8 cellular contexts compared by ENCODE assay signal in genomic region chr2:69914235-69915049, GRCh38. TPM values are rescaled to one million over a fixed set of nuclear protein-coding genes. Genes with fewer than 3 reads are reported as not detected.
DNase-seq lines count a peak whose midpoint lies in the region; ATAC-seq and TF ChIP-seq lines count a peak whose summit lies in the region.

No MANE protein-coding gene starts in this region.

- ATAC-seq in HG03442 (IDR thresholded peaks at IDR 0.05; ENCODE audit: unreplicated experiment): peak; percentile 83

- peak overlapping the region; percentile 80 to 91 for H3K9ac ChIP-seq in colonic mucosa (ENCODE audit: low read depth in 2 of 2, low read length in 2 of 2)

- peak; percentile 100 for DNase-seq in BJ (ENCODE audit: low read depth)
- peak; percentile 93 for DNase-seq in GM19238 (ENCODE audit: insufficient read length, low spot score)
- peak; percentile 99 to 100 for DNase-seq in NCI-H524 (lab: John Stamatoyannopoulos, UW)
- DNase-seq in activated CD4-positive, alpha-beta T cell treated with anti-CD3 and anti-CD28 coated beads for 48 hours: peak; percentile 100
- DNase-seq in colonic mucosa: peak; percentile 100
- DNase-seq in stimulated activated CD4-positive, alpha-beta T cell treated with anti-CD3 and anti-CD28 coated beads, Interleukin-1b, Interleukin-23, amount 100 ng/mL, for 4 hours (ENCODE audit: low read depth in 2 of 2): peak; percentile 97 to 99

- POLR2A ChIA-PET in BJ (lab: Charles Lee): interaction anchor here (0.5 to 1.7 kb wide), 13 partner anchors 14 to 387 kb away, joined by 3 to 8 read pairs (median 4); partner anchors contain the start of genes FAM136A, PCBP1 and PCYOX1

- no peaks in the 10 kb centered on the region for H3K27me3 ChIP-seq in BJ (ENCODE audit: control insufficient read depth, insufficient read depth, low read length)
- H3K27me3 ChIP-seq in colonic mucosa: no peaks in the 10 kb centered on the region
- no peaks in the 10 kb centered on the region for H3K27me3 ChIP-seq in layer of hippocampus (ENCODE audit: control insufficient read depth, insufficient read depth, low read length)

- TF ChIP-seq CTCF in BJ (IDR thresholded peaks at IDR 0.05; ENCODE audit: insufficient read depth, low read depth, low read length) (peak; percentile 18; the same call in 1 of the 2 replicates), colonic mucosa (IDR thresholded peaks at IDR 0.05) (no peak)

- H3K27ac ChIP-seq in colonic mucosa (peak overlapping the region; percentile 93), layer of hippocampus (ENCODE audit: low read depth, low read length) (peak overlapping the region; percentile 99)

- intact Hi-C loops in colonic mucosa (cut with DNase I): loop anchor here (5.0 kb wide), 2 partner anchors 158 to 388 kb away; partner anchors contain the start of gene FAM136A

- H3K9me3 ChIP-seq in colonic mucosa: no peaks in the 10 kb centered on the region

- peaks cover 1% of the 10 kb centered on the region for H3K36me3 ChIP-seq in BJ (ENCODE audit: control insufficient read depth, insufficient read depth, low read length)
- H3K36me3 ChIP-seq in colonic mucosa: no peaks in the 10 kb centered on the region

- H3K4me3 ChIP-seq in BJ (ENCODE audit: low read depth, low read length) (peak overlapping the region; percentile 78), colonic mucosa (peak overlapping the region; percentile 87)

- no peaks in the 10 kb centered on the region for H3K4me1 ChIP-seq in colonic mucosa

- CTCF ChIA-PET in BJ (lab: Yijun Ruan, JAX): interaction anchor here (0.6 to 7.2 kb wide), 23 partner anchors 11 to 703 kb away, joined by 3 to 84 read pairs (median 3); partner anchors contain the start of genes FAM136A and SNRPG

RNA-seq across cellular contexts. Expression of gene MXD1, which starts 0.5 kb away (rescaled TPM):
- polyA plus RNA-seq in BJ (2011; rRNA removed): 3.9 and 5.4 TPM in 2 replicates
- 4.7 and 5.1 TPM in 2 replicates for polyA minus RNA-seq in BJ (2011; rRNA and poly(A)+ RNA removed)
- 100 to 1,000 TPM in 1 of 2 donors, 10 to 100 TPM in 1; 57.8 to 200 TPM for total RNA-seq in colonic mucosa

RNA-seq across cellular contexts. Expression of gene SNRNP27, which starts 20.7 kb away (rescaled TPM):
- polyA plus RNA-seq in BJ (2011; rRNA removed): 14.3 and 33.9 TPM in 2 replicates
- polyA minus RNA-seq in BJ (2011; rRNA and poly(A)+ RNA removed): 6.4 and 9.7 TPM in 2 replicates
- total RNA-seq in colonic mucosa: 10 to 100 TPM; 30.8 to 34.8 TPM

RNA-seq across cellular contexts. Expression of gene ASPRV1, which starts 47.0 kb away (rescaled TPM):
- 0.17 and 0.29 TPM in 2 replicates for polyA plus RNA-seq in BJ (2011; rRNA removed)
- polyA minus RNA-seq in BJ (2011; rRNA and poly(A)+ RNA removed): not detected in 2 replicates
- total RNA-seq in colonic mucosa: under 1 TPM; 0.40 to 0.82 TPM

Comparison
In these comparisons a context has a peak if more than half of its experiments do, and no peak if none do; other contexts are left out.
1. Peak in every context shown above with its lines: DNase-seq, ATAC-seq, H3K4me3 ChIP-seq and H3K27ac ChIP-seq.